Comparison of ENCODE assay signal across 9 cellular contexts in the genomic region with DNA sequence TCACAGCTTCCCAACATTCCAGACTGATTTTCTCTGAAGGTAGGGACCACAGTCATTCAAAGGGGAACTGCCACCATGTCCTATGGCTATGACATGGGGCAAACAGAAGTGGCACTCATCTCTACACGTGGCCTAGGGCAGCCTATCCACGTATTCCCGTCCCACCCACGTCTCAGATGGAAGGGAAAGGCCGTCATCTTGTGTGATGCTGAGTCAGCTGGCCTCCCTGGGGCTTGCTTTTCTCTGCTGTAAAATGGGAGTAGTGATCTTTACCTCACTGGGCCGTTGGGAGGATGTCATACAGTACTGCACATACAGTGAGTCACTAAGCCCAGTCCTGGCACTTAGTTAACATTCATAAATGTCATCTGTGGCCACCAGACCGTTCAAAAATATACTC.
DNase-seq lines count a peak whose midpoint lies in the region; ATAC-seq, FAIRE-seq and TF ChIP-seq lines count a peak whose summit lies in the region.
"Had no signal": no experiment of that assay in that cellular context is flagged by ENCODE, and none has a peak within 500 bp of the region (broad histone marks: within the 10 kb centered on the region; RNA-seq: fewer than 3 reads in every experiment).

No MANE protein-coding gene starts in this region.

- H3K9me3 Mint-ChIP-seq in activated CD4-positive, alpha-beta T cell treated with anti-CD3 and anti-CD28 coated beads, Interleukin-2, amount 10 ng/mL, durations not matched to agents 24 days and 14 days = no peaks in the 10 kb centered on the region

- intact Hi-C loops in activated CD4-positive, alpha-beta T cell treated with anti-CD3 and anti-CD28 coated beads, Interleukin-2, amount 10 ng/mL, durations not matched to agents 24 days and 14 days (cut with micrococcal nuclease) = loop anchor here (2.0 to 10.0 kb wide), 3 partner anchors 17 to 393 kb away; partner anchors contain the start of genes FAM78A and POMT1

- DNase-seq in GM12891 (ENCODE audit: insufficient read length, low spot score) = no peak
- DNase-seq in activated CD4-positive, alpha-beta T cell treated with anti-CD3 and anti-CD28 coated beads, Interleukin-2, amount 10 ng/mL, durations not matched to agents 24 days and 14 days = peak; percentile 86
- DNase-seq in effector memory CD4-positive, alpha-beta T cell = peak; percentile 61 to 66 (median 66)
- DNase-seq in stimulated activated CD4-positive, alpha-beta T cell treated with anti-CD3 and anti-CD28 coated beads, Interleukin-4, amount 100 ng/mL, for 4 hours = peak; percentile 41 to 70
- no peak for DNase-seq in NCI-H446 (lab: John Stamatoyannopoulos, UW)
- no peak for DNase-seq in hippocampal formation (lab: John Stamatoyannopoulos, UW)

- H3K27me3 Mint-ChIP-seq in activated CD4-positive, alpha-beta T cell treated with anti-CD3 and anti-CD28 coated beads, Interleukin-2, amount 10 ng/mL, durations not matched to agents 24 days and 14 days = no peaks in the 10 kb centered on the region

- H3K27ac ChIP-seq in effector memory CD4-positive, alpha-beta T cell (ENCODE audit: insufficient read depth, low read length, poor library complexity, severe bottlenecking) = peak overlapping the region; percentile 96
- H3K27ac ChIP-seq: VCaP had no signal

- H3K9me3 ChIP-seq in effector memory CD4-positive, alpha-beta T cell (ENCODE audit: control insufficient read depth, low read length) = no peaks in the 10 kb centered on the region

- H3K4me3 ChIP-seq in effector memory CD4-positive, alpha-beta T cell (ENCODE audit: insufficient read depth, low read depth, low read length, poor library complexity, severe bottlenecking) = peak overlapping the region; percentile 13

- H3K4me1 ChIP-seq in effector memory CD4-positive, alpha-beta T cell (ENCODE audit: control insufficient read depth, insufficient read depth, low read length, poor library complexity, severe bottlenecking) = peaks cover 76% of the 10 kb centered on the region

- H3K4me3 Mint-ChIP-seq in activated CD4-positive, alpha-beta T cell treated with anti-CD3 and anti-CD28 coated beads, Interleukin-2, amount 10 ng/mL, durations not matched to agents 24 days and 14 days = peak overlapping the region; percentile 81

- no peaks in the 10 kb centered on the region for H3K27me3 ChIP-seq in effector memory CD4-positive, alpha-beta T cell (replicated peaks; ENCODE audit: control insufficient read depth, insufficient read depth, low read length, poor library complexity, severe bottlenecking)

- peaks cover 83% of the 10 kb centered on the region for H3K4me1 Mint-ChIP-seq in activated CD4-positive, alpha-beta T cell treated with anti-CD3 and anti-CD28 coated beads, Interleukin-2, amount 10 ng/mL, durations not matched to agents 24 days and 14 days

- no peaks in the 10 kb centered on the region for H3K36me3 ChIP-seq in effector memory CD4-positive, alpha-beta T cell (ENCODE audit: control insufficient read depth, insufficient read depth, low read length)

- peaks cover 43% of the 10 kb centered on the region for H3K36me3 Mint-ChIP-seq in activated CD4-positive, alpha-beta T cell treated with anti-CD3 and anti-CD28 coated beads, Interleukin-2, amount 10 ng/mL, durations not matched to agents 24 days and 14 days (ENCODE audit: low read depth)

- TF ChIP-seq POLR2A in GM12891 (IDR thresholded peaks at IDR 0.05; ENCODE audit: low read depth, low read length) = no peak

- ATAC-seq in GM19395 (IDR thresholded peaks at IDR 0.05; ENCODE audit: unreplicated experiment) (no peak), GM21825 (IDR thresholded peaks at IDR 0.05; ENCODE audit: unreplicated experiment) (no peak)

- H3K27ac Mint-ChIP-seq in activated CD4-positive, alpha-beta T cell treated with anti-CD3 and anti-CD28 coated beads, Interleukin-2, amount 10 ng/mL, durations not matched to agents 24 days and 14 days = peak overlapping the region; percentile 96

- peak; percentile 72 for FAIRE-seq in GM12891 (lab: Jason Lieb, UNC)

TF ChIP-seq in GM12891, 5 proteins besides CTCF, POLR2A, EP300 and RAD21:
- TF ChIP-seq SPI1 (IDR thresholded peaks at IDR 0.05; ENCODE audit: low read depth, low read length) (no peak), TAF1 (IDR thresholded peaks at IDR 0.05; ENCODE audit: low read depth, low read length) (peak; percentile 14; the same call in 1 of the 2 replicates), POU2F2 (IDR thresholded peaks at IDR 0.05; ENCODE audit: low read depth, low read length) (no peak), POLR2AphosphoS5 (IDR thresholded peaks at IDR 0.05; ENCODE audit: low read depth, low read length) (peak; percentile 51; the same call in 1 of the 2 replicates), PAX5 (IDR thresholded peaks at IDR 0.05; ENCODE audit: insufficient read depth, low read length, severe bottlenecking) (no peak)

Comparison
In these comparisons a context has a peak if more than half of its experiments do, and no peak if none do; other contexts are left out.
1. DNase-seq: peak in activated CD4-positive, alpha-beta T cell treated with anti-CD3 and anti-CD28 coated beads, Interleukin-2, amount 10 ng/mL, durations not matched to agents 24 days and 14 days (single experiment), effector memory CD4-positive, alpha-beta T cell (3 of 3) and stimulated activated CD4-positive, alpha-beta T cell treated with anti-CD3 and anti-CD28 coated beads, Interleukin-4, amount 100 ng/mL, for 4 hours (2 of 2); none in GM12891 (single experiment), NCI-H446 (0 of 2) and hippocampal formation (0 of 2).